18 cellular contexts compared by ENCODE assay signal in genomic region chr11:72441647-72442267, GRCh38. TPM values are rescaled to one million over a fixed set of nuclear protein-coding genes. Genes with fewer than 3 reads are reported as not detected.
DNase-seq lines count a peak whose midpoint lies in the region; ATAC-seq, FAIRE-seq and TF ChIP-seq lines count a peak whose summit lies in the region.
"Had no signal": no experiment of that assay in that cellular context is flagged by ENCODE, and none has a peak within 500 bp of the region (broad histone marks: within the 10 kb centered on the region; RNA-seq: fewer than 3 reads in every experiment).

No MANE protein-coding gene starts in this region.

- CTCF ChIA-PET in Caco-2 (lab: Charles Lee), result interaction anchor here (0.5 to 1.0 kb wide), 3 partner anchors 10 to 429 kb away, joined by 3 to 4 read pairs (median 3); no protein-coding TSS in a partner anchor

- no peaks in the 10 kb centered on the region for H3K36me3 Mint-ChIP-seq in Caco-2 (ENCODE audit: insufficient read depth, unreplicated experiment)

- intact Hi-C loops in Caco-2 (cut with micrococcal nuclease; ENCODE audit: unreplicated experiment), result no loop called here

- POLR2A ChIA-PET in Caco-2 (lab: Charles Lee), result interaction anchor here (0.6 kb wide), 1 partner anchor 378 kb away, joined by 3 read pairs; no protein-coding TSS in a partner anchor

- ATAC-seq in HG02763 (IDR thresholded peaks at IDR 0.05; ENCODE audit: unreplicated experiment), result no peak
- ATAC-seq: GM12878, Panc1 had no signal

- H3K27me3 Mint-ChIP-seq in Caco-2 (ENCODE audit: insufficient read depth, unreplicated experiment), result peaks cover 12% of the 10 kb centered on the region

- no peak overlapping the region for H3K27ac Mint-ChIP-seq in Caco-2 (ENCODE audit: unreplicated experiment)

- no peak overlapping the region for H3K4me3 Mint-ChIP-seq in Caco-2 (ENCODE audit: unreplicated experiment)

- BruUV-seq in Caco-2 (replicated peaks; lab: Mats Ljungman, UMichigan), result no TSS peak

- no peak for FAIRE-seq in frontal cortex (lab: Jason Lieb, UNC)
- FAIRE-seq: GM12878, small intestine had no signal

- no peak for TF ChIP-seq CTCF in cardiac fibroblast (IDR thresholded peaks at IDR 0.05; ENCODE audit: low read depth, low read length)
- TF ChIP-seq CTCF in Caco-2 (IDR thresholded peaks at IDR 0.05; ENCODE audit: insufficient read depth in 1 of 2, low read depth in 1 of 2, low read length in 1 of 2, severe bottlenecking in 1 of 2, unreplicated experiment in 1 of 2), result no peak

- no peaks in the 10 kb centered on the region for H3K27me3 ChIP-seq in Caco-2 (replicated peaks; ENCODE audit: control insufficient read depth, insufficient read depth, low read length)
- H3K27me3 ChIP-seq: BE2C had no signal

- H3K9me3 Mint-ChIP-seq in Caco-2 (ENCODE audit: unreplicated experiment), result no peaks in the 10 kb centered on the region

- no peaks in the 10 kb centered on the region for H3K9me3 ChIP-seq in Caco-2
- H3K9me3 ChIP-seq: BE2C, HAP-1 had no signal

- no peaks in the 10 kb centered on the region for H3K4me1 Mint-ChIP-seq in Caco-2 (ENCODE audit: low read depth, unreplicated experiment)

- H3K4me1 ChIP-seq in Caco-2, result no peaks in the 10 kb centered on the region
- H3K4me1 ChIP-seq: BE2C, HAP-1 had no signal

- no peak overlapping the region for H3K4me3 ChIP-seq in cardiac fibroblast (replicated peaks in 1 of 2; ENCODE audit: low read depth in 2 of 2, low read length in 2 of 2)
- no peak overlapping the region for H3K4me3 ChIP-seq in Caco-2 (ENCODE audit: low read depth, low read length)
- H3K4me3 ChIP-seq: GM12878, HAP-1 had no signal

- H3K36me3 ChIP-seq in Caco-2 (ENCODE audit: control insufficient read depth, insufficient read depth, low read length), result no peaks in the 10 kb centered on the region
- H3K36me3 ChIP-seq: BE2C, HAP-1 had no signal

- DNase-seq in EH (ENCODE audit: low read depth) (peak; percentile 44), Kasumi-1 (lab: John Stamatoyannopoulos, UW) (peak; percentile 51 to 68), cardiac fibroblast (ENCODE audit: low read depth in 2 of 2) (peak; percentile 63 to 84), medulla oblongata (ENCODE audit: extremely low spot score) (peak; percentile 65), frontal cortex (ENCODE audit: low spot score in 2 of 2) (no peak), Caco-2 (no peak)
- DNase-seq in stimulated activated CD4-positive, alpha-beta T cell treated with anti-CD3 and anti-CD28 coated beads, Interleukin-2, amount 100 ng/mL, for 24 hours, result no peak
- DNase-seq: activated CD4-positive, alpha-beta T cell treated with anti-CD3 and anti-CD28 coated beads for 1 hour; activated T-cell treated with anti-CD3 and anti-CD28 coated beads, Interleukin-2, amount 50 U/mL, for 1 hour; BE2C; mammary epithelial cell; NCI-H2081 treated with DMSO at 0.1 percent for 48 hours; small intestine; T-helper 1 cell had no signal

RNA-seq across cellular contexts. Expression of gene CLPB, which starts 7.4 kb away (rescaled TPM):
- 67.3 TPM for total RNA-seq in frontal cortex
- 40.6 and 46.3 TPM in 2 replicates for total RNA-seq in Caco-2 (2022)

Comparison
In these comparisons a context has a peak if more than half of its experiments do, and no peak if none do; other contexts are left out.
1. DNase-seq: peak in EH (single experiment), Kasumi-1 (2 of 2), cardiac fibroblast (2 of 2) and medulla oblongata (single experiment); none in frontal cortex (0 of 2), stimulated activated CD4-positive, alpha-beta T cell treated with anti-CD3 and anti-CD28 coated beads, Interleukin-2, amount 100 ng/mL, for 24 hours (0 of 2) and Caco-2 (0 of 2).